10 cellular contexts compared by ENCODE assay signal in genomic region chr1:15628003-15628402, GRCh38. TPM values are rescaled to one million over a fixed set of nuclear protein-coding genes. Genes with fewer than 3 reads are reported as not detected.
A peak's percentile ranks its signal among the peaks of the same experiment; 100 is the strongest.
DNase-seq lines count a peak whose midpoint lies in the region; ATAC-seq lines count a peak whose summit lies in the region.
"Had no signal": no experiment of that assay in that cellular context is flagged by ENCODE, and none has a peak within 500 bp of the region (broad histone marks: within the 10 kb centered on the region; RNA-seq: fewer than 3 reads in every experiment).

No MANE protein-coding gene starts in this region.

- ATAC-seq in GM18498 (IDR thresholded peaks at IDR 0.05; ENCODE audit: unreplicated experiment) (peak; percentile 31), GM21529 (IDR thresholded peaks at IDR 0.05; ENCODE audit: unreplicated experiment) (peak; percentile 13), HG03354 (IDR thresholded peaks at IDR 0.05; ENCODE audit: poor library complexity, severe bottlenecking, unreplicated experiment) (peak; percentile 39), left colon (no peak)
- no peak for ATAC-seq in activated naive CD8-positive, alpha-beta T cell treated with anti-CD3 and anti-CD28 coated beads, Interleukin-2, amount 50 U/mL, for 24 hours
- no peak for ATAC-seq in effector memory CD8-positive, alpha-beta T cell (replicated peaks)

- H3K27ac Mint-ChIP-seq in activated naive CD8-positive, alpha-beta T cell treated with anti-CD3 and anti-CD28 coated beads, Interleukin-2, amount 50 U/mL, for 24 hours: peak overlapping the region; percentile 66
- peak overlapping the region in 1 of 2 donors; percentile 71 for H3K27ac Mint-ChIP-seq in effector memory CD8-positive, alpha-beta T cell

- no peak for DNase-seq in activated naive CD8-positive, alpha-beta T cell treated with anti-CD3 and anti-CD28 coated beads, Interleukin-2, amount 50 U/mL, for 24 hours
- no peak for DNase-seq in effector memory CD8-positive, alpha-beta T cell
- DNase-seq in NCI-H1436 treated with DMSO at 0.1 percent for 48 hours (lab: John Stamatoyannopoulos, UW) (no peak), left colon (no peak), COLO829 (ENCODE audit: low spot score) (no peak)
- DNase-seq: activated CD4-positive, alpha-beta T cell treated with anti-CD3 and anti-CD28 coated beads, Interleukin-2, amount 50 U/mL, for 1 hour had no signal

- no peaks in the 10 kb centered on the region for H3K27me3 Mint-ChIP-seq in activated naive CD8-positive, alpha-beta T cell treated with anti-CD3 and anti-CD28 coated beads, Interleukin-2, amount 50 U/mL, for 24 hours
- no peaks in the 10 kb centered on the region for H3K27me3 Mint-ChIP-seq in effector memory CD8-positive, alpha-beta T cell
- H3K27me3 Mint-ChIP-seq: natural killer cell treated with Interleukin-12 subunit alpha and Interleukin-12 subunit beta and Interleukin-15 and Interleukin-18, amount 100 ng/mL, for 72 hours had no signal

- peaks cover 45% of the 10 kb centered on the region for H3K36me3 Mint-ChIP-seq in activated naive CD8-positive, alpha-beta T cell treated with anti-CD3 and anti-CD28 coated beads, Interleukin-2, amount 50 U/mL, for 24 hours (ENCODE audit: low read depth)
- H3K36me3 Mint-ChIP-seq in effector memory CD8-positive, alpha-beta T cell (ENCODE audit: insufficient read depth): peaks cover 70% of the 10 kb centered on the region

- intact Hi-C loops in left colon (cut with DNase I, micrococcal nuclease): no loop called here

- no peaks in the 10 kb centered on the region for H3K9me3 Mint-ChIP-seq in activated naive CD8-positive, alpha-beta T cell treated with anti-CD3 and anti-CD28 coated beads, Interleukin-2, amount 50 U/mL, for 24 hours
- no peaks in the 10 kb centered on the region for H3K9me3 Mint-ChIP-seq in effector memory CD8-positive, alpha-beta T cell
- H3K9me3 Mint-ChIP-seq: natural killer cell treated with Interleukin-12 subunit alpha and Interleukin-12 subunit beta and Interleukin-15 and Interleukin-18, amount 100 ng/mL, for 72 hours had no signal

- H3K4me3 Mint-ChIP-seq in activated naive CD8-positive, alpha-beta T cell treated with anti-CD3 and anti-CD28 coated beads, Interleukin-2, amount 50 U/mL, for 24 hours: no peak overlapping the region
- no peak overlapping the region for H3K4me3 Mint-ChIP-seq in effector memory CD8-positive, alpha-beta T cell
- H3K4me3 Mint-ChIP-seq: natural killer cell treated with Interleukin-12 subunit alpha and Interleukin-12 subunit beta and Interleukin-15 and Interleukin-18, amount 100 ng/mL, for 72 hours had no signal

- H3K4me1 Mint-ChIP-seq in activated naive CD8-positive, alpha-beta T cell treated with anti-CD3 and anti-CD28 coated beads, Interleukin-2, amount 50 U/mL, for 24 hours: peaks cover 38% of the 10 kb centered on the region
- peaks cover 15 to 37% of the 10 kb centered on the region in 2 donors for H3K4me1 Mint-ChIP-seq in effector memory CD8-positive, alpha-beta T cell (ENCODE audit: low read depth in 2 of 2)

RNA-seq across cellular contexts. Expression of gene DDI2, which starts 10.7 kb away (rescaled TPM):
- total RNA-seq in left colon: 10 to 100 TPM; 27.4 to 37.6 TPM

RNA-seq across cellular contexts. Expression of gene AGMAT, which starts 43.2 kb away (rescaled TPM):
- total RNA-seq in left colon: 10 to 100 TPM; 18.4 to 25.1 TPM

RNA-seq across cellular contexts. Expression of gene PLEKHM2, which starts 56.1 kb away (rescaled TPM):
- total RNA-seq in left colon: 10 to 100 TPM; 31.5 to 37.0 TPM

Comparison
In these comparisons a context has a peak if more than half of its experiments do, and no peak if none do; other contexts are left out.
1. ATAC-seq: peak in GM18498 (single experiment), GM21529 (single experiment) and HG03354 (single experiment); none in activated naive CD8-positive, alpha-beta T cell treated with anti-CD3 and anti-CD28 coated beads, Interleukin-2, amount 50 U/mL, for 24 hours (single experiment), effector memory CD8-positive, alpha-beta T cell (single experiment) and left colon (single experiment).